ENCODE assay signal across 15 cellular contexts in the genomic region with DNA sequence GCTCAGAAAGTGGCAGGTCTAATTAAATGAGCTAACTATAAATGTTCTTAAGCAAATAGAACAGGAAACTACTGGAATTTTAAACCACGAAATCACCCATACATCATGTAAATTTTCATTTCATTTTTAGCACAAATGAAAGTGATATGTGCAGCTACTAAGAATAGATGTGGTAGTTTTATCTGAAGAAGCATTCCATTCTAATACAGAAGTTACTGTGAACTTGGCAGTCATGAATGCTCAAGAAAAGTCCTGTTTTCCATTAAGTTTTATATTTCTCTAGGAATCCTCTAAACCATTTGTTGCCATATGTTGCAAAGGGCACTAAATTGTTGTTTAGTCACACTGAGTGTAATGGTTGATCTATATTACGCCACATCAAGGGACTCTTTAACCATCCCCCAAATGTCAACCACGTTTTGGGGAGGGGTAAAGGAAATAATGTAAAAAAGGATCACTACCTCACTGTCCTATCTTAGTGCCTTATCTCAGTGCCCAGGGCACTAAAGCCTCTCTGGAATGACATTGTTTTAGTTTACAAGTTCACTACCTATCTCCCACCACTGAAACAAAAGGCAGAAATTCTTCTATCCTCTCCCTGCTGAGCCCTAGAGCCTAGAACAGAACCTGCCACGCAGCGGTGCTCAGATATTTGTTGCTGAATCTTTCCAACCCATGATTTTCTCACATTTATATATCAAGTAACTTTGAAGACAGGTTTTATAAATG.
DNase-seq lines count a peak whose midpoint lies in the region; ATAC-seq and TF ChIP-seq lines count a peak whose summit lies in the region.
"Had no signal": no experiment of that assay in that cellular context is flagged by ENCODE, and none has a peak within 500 bp of the region (broad histone marks: within the 10 kb centered on the region; RNA-seq: fewer than 3 reads in every experiment).

No MANE protein-coding gene starts in this region.

- H3K4me3 ChIP-seq in coronary artery, result no peak overlapping the region
- H3K4me3 ChIP-seq: HAP-1, hepatocyte, lower lobe of right lung had no signal

- DNase-seq in astrocyte of the hippocampus (ENCODE audit: low read depth, low spot score), result peak; percentile 15
- peak; percentile 1 for DNase-seq in myocyte (ENCODE audit: low read depth)
- no peak for DNase-seq in stimulated activated CD4-positive, alpha-beta T cell treated with anti-CD3 and anti-CD28 coated beads, Interleukin-15, amount 100 ng/mL, for 24 hours
- DNase-seq in COR-L47 (lab: John Stamatoyannopoulos, UW), result no peak
- DNase-seq in NCI-H1436 (lab: John Stamatoyannopoulos, UW), result no peak
- DNase-seq in coronary artery (ENCODE audit: low spot score), result no peak
- DNase-seq: activated gamma-delta T cell; CD4-positive, alpha-beta memory T cell; lower lobe of right lung; NCI-H2107 had no signal

- ATAC-seq in GM18498 (IDR thresholded peaks at IDR 0.05; ENCODE audit: unreplicated experiment), result peak; percentile 50
- peak; percentile 40 for ATAC-seq in HG03378 (IDR thresholded peaks at IDR 0.05; ENCODE audit: unreplicated experiment)
- ATAC-seq: lower lobe of right lung had no signal

- no peak for TF ChIP-seq CTCF in coronary artery (IDR thresholded peaks at IDR 0.05)

- H3K27ac ChIP-seq in coronary artery, result no peak overlapping the region
- H3K27ac ChIP-seq: hepatocyte, lower lobe of right lung, VCaP had no signal

Comparison
In these comparisons a context has a peak if more than half of its experiments do, and no peak if none do; other contexts are left out.
1. DNase-seq: peak in astrocyte of the hippocampus (single experiment) and myocyte (single experiment); none in stimulated activated CD4-positive, alpha-beta T cell treated with anti-CD3 and anti-CD28 coated beads, Interleukin-15, amount 100 ng/mL, for 24 hours (single experiment), COR-L47 (single experiment), NCI-H1436 (single experiment) and coronary artery (single experiment).